ENCODE assay signal across 9 cellular contexts in the genomic region with DNA sequence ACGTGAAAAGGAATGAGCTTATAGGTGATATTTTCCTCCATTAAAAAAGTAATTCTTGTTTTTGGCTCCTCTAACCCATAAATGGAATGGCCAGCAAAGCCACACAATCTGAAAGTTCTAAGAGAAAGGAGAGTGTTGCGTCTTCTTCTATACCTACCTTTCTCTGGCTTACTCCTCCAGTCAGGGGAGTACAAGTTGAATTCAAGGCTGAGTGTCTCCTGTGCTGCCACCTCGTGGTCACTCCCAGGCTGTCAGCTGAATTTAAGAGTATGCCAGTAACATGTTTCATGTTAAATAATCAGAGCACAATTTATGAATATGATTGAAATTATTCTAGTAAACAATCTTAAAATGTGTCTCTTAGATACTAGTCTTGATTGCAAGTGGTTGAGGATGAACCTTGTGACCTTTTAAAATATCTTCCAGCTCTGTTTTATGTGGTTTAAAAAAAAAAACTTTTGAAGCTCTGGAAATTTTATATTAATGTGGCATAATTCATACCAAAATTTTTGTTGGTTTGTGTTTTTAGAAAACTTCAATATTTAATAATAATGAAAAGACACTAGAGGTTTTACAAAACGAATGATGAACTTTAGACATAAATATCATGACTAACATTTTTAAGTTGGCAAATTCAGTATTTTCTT. TPM values are rescaled to one million over a fixed set of nuclear protein-coding genes. Genes with fewer than 3 reads are reported as not detected.
DNase-seq lines count a peak whose midpoint lies in the region; ATAC-seq and TF ChIP-seq lines count a peak whose summit lies in the region.
"Had no signal": no experiment of that assay in that cellular context is flagged by ENCODE, and none has a peak within 500 bp of the region (broad histone marks: within the 10 kb centered on the region; RNA-seq: fewer than 3 reads in every experiment).

No MANE protein-coding gene starts in this region.

- H3K27me3 ChIP-seq in Panc1 (ENCODE audit: control insufficient read depth, insufficient read depth, low read length) (no peaks in the 10 kb centered on the region), neuronal stem cell (ENCODE audit: control insufficient read depth in 3 of 3, insufficient read depth in 3 of 3, low read depth in 1 of 3, low read length in 3 of 3) (no peaks in the 10 kb centered on the region)

- no peak overlapping the region for H2BK5ac ChIP-seq in neuronal stem cell (ENCODE audit: low read length)

- no peak overlapping the region for H2BK15ac ChIP-seq in neuronal stem cell (ENCODE audit: low read length)

- BruUV-seq in Panc1 (replicated peaks; lab: Mats Ljungman, UMichigan), result no TSS peak

- H2BK12ac ChIP-seq in neuronal stem cell (ENCODE audit: low read length), result no peak overlapping the region

- H3K4ac ChIP-seq in neuronal stem cell (ENCODE audit: low read length), result no peak overlapping the region

- H3K36me3 ChIP-seq in Panc1 (ENCODE audit: control insufficient read depth, insufficient read depth, low read length), result no peaks in the 10 kb centered on the region
- no peaks in the 10 kb centered on the region for H3K36me3 ChIP-seq in neuronal stem cell (replicated peaks in 1 of 2; ENCODE audit: control insufficient read depth in 2 of 2, insufficient read depth in 2 of 2, low read length in 2 of 2)

- H3K4me1 Mint-ChIP-seq in activated T-cell treated with anti-CD3 and anti-CD28 coated beads, Interleukin-2, amount 50 U/mL, for 4 hours (ENCODE audit: low read depth), result no peaks in the 10 kb centered on the region

- no peak overlapping the region for H4K91ac ChIP-seq in neuronal stem cell (ENCODE audit: low read depth, low read length, poor library complexity)

- peak; percentile 43 for DNase-seq in DMS153 treated with DMSO at 0.1 percent for 48 hours (lab: John Stamatoyannopoulos, UW; ENCODE audit: unreplicated experiment)
- DNase-seq in Panc1 (ENCODE audit: low read depth, low spot score), result peak; percentile 87
- DNase-seq in activated T-cell treated with anti-CD3 and anti-CD28 coated beads, Interleukin-2, amount 50 U/mL, for 4 hours, result peak; percentile 65
- peak; percentile 88 for DNase-seq in fibroblast of peridontal ligament (ENCODE audit: extremely low read depth)
- DNase-seq in neuronal stem cell (ENCODE audit: low spot score), result peak; percentile 58
- DNase-seq in substantia nigra (lab: John Stamatoyannopoulos, UW), result peak in 29 of 49 donors; percentile 1 to 59 (median 22)

- POLR2A ChIA-PET in Panc1 (lab: Charles Lee), result no interaction called here

- H2AFZ ChIP-seq in neuronal stem cell (ENCODE audit: low read length), result no peak overlapping the region

- no peak overlapping the region for H3K9ac ChIP-seq in neuronal stem cell (ENCODE audit: low read depth, low read length, poor library complexity)

- no peak overlapping the region for H3K14ac ChIP-seq in neuronal stem cell (ENCODE audit: low read length)

- TF ChIP-seq RAD21 in Ishikawa (IDR thresholded peaks at IDR 0.05; ENCODE audit: low read depth), result peak; percentile 83

- H3K4me2 ChIP-seq in neuronal stem cell (ENCODE audit: insufficient read depth, low read length, poor library complexity, severe bottlenecking), result no peak overlapping the region

- H3K4me1 ChIP-seq in Panc1 (ENCODE audit: control insufficient read depth, insufficient read depth, low read length) (no peaks in the 10 kb centered on the region), neuronal stem cell (ENCODE audit: control insufficient read depth in 2 of 2, insufficient read depth in 1 of 2, low read depth in 1 of 2, low read length in 2 of 2) (no peaks in the 10 kb centered on the region)

- in situ Hi-C loops in Panc1 (cut with HindIII; ENCODE audit: low pct_unique_long_range_greater_than_20kb, low sequenced_read_pairs), result no loop called here

- no peak for TF ChIP-seq EP300 in Ishikawa (IDR thresholded peaks at IDR 0.05; ENCODE audit: borderline replicate concordance)

- H3K27me3 Mint-ChIP-seq in activated T-cell treated with anti-CD3 and anti-CD28 coated beads, Interleukin-2, amount 50 U/mL, for 4 hours (ENCODE audit: low read depth), result no peaks in the 10 kb centered on the region

- H3K9me3 ChIP-seq in Panc1 (ENCODE audit: control insufficient read depth, insufficient read depth, low read depth, low read length), result no peaks in the 10 kb centered on the region
- no peaks in the 10 kb centered on the region for H3K9me3 ChIP-seq in neuronal stem cell (replicated peaks in 1 of 2; ENCODE audit: control insufficient read depth in 2 of 2, insufficient read depth in 1 of 2, low read depth in 1 of 2, low read length in 2 of 2)

- ATAC-seq in GM21576 (IDR thresholded peaks at IDR 0.05; ENCODE audit: unreplicated experiment) (peak; percentile 95), Panc1 (peak; percentile 95)
- peak; percentile 77 to 89 for ATAC-seq in activated T-cell treated with anti-CD3 and anti-CD28 coated beads, Interleukin-2, amount 50 U/mL, for 4 hours

- H3K27ac ChIP-seq in Panc1 (ENCODE audit: low read length) (no peak overlapping the region), neuronal stem cell (replicated peaks; ENCODE audit: low read length) (no peak overlapping the region), substantia nigra (ENCODE audit: low read depth, low read length, poor library complexity, severe bottlenecking) (no peak overlapping the region)
- H3K27ac ChIP-seq: epithelial cell of prostate had no signal

- H3K18ac ChIP-seq in neuronal stem cell (ENCODE audit: low read length), result no peak overlapping the region

- no peaks in the 10 kb centered on the region for H3K36me3 Mint-ChIP-seq in activated T-cell treated with anti-CD3 and anti-CD28 coated beads, Interleukin-2, amount 50 U/mL, for 4 hours (ENCODE audit: insufficient read depth)

- no peak overlapping the region for H4K8ac ChIP-seq in neuronal stem cell (ENCODE audit: low read depth, low read length)

- no peak overlapping the region for H2BK120ac ChIP-seq in neuronal stem cell (ENCODE audit: low read depth, low read length)

- H3K23ac ChIP-seq in neuronal stem cell (ENCODE audit: low read depth, low read length, poor library complexity), result no peak overlapping the region

- H3K4me3 Mint-ChIP-seq in activated T-cell treated with anti-CD3 and anti-CD28 coated beads, Interleukin-2, amount 50 U/mL, for 4 hours, result no peak overlapping the region

- H2AK5ac ChIP-seq in neuronal stem cell (ENCODE audit: low read depth, low read length), result no peak overlapping the region

- intact Hi-C loops in Panc1 (cut with micrococcal nuclease; ENCODE audit: unreplicated experiment), result loop anchor here (1.0 kb wide), 1 partner anchor 208 kb away; no protein-coding TSS in a partner anchor

- no peak overlapping the region for H3K4me3 ChIP-seq in Panc1 (ENCODE audit: low read depth in 2 of 2, low read length in 2 of 2)
- no peak overlapping the region for H3K4me3 ChIP-seq in neuronal stem cell (ENCODE audit: low read length in 2 of 2)

- CTCF ChIA-PET in Panc1 (lab: Charles Lee), result interaction anchor here (0.7 to 1.0 kb wide), 5 partner anchors 30 to 971 kb away, joined by 3 to 4 read pairs (median 3); no protein-coding TSS in a partner anchor

- TF ChIP-seq CTCF in Panc1 (IDR thresholded peaks at IDR 0.05), result peak; percentile 96

- no peaks in the 10 kb centered on the region for H3K79me1 ChIP-seq in neuronal stem cell (ENCODE audit: low read depth, low read length)

- no peaks in the 10 kb centered on the region for H3K9me3 Mint-ChIP-seq in activated T-cell treated with anti-CD3 and anti-CD28 coated beads, Interleukin-2, amount 50 U/mL, for 4 hours

- WGBS in neuronal stem cell (ENCODE audit: extremely low coverage in 2 of 2, insufficient read length in 2 of 2, insufficient replicate concordance in 1 of 2), 2 donors, result no CpG with 5 or more reads among the region's 4 CpGs

TF ChIP-seq in Ishikawa, 13 proteins besides CTCF, POLR2A, EP300 and RAD21 (continues in another document):
- TF ChIP-seq TEAD4 (IDR thresholded peaks at IDR 0.05), result no peak
- TF ChIP-seq NFIC (IDR thresholded peaks at IDR 0.05), result no peak
- no peak for TF ChIP-seq FOXM1 (IDR thresholded peaks at IDR 0.05; ENCODE audit: borderline replicate concordance, low read depth)
- no peak for TF ChIP-seq TAF1 (IDR thresholded peaks at IDR 0.05; ENCODE audit: low read depth)
- no peak for TF ChIP-seq CREB1 (IDR thresholded peaks at IDR 0.05; ENCODE audit: low read depth)
- no peak for TF ChIP-seq EGR1 (IDR thresholded peaks at IDR 0.05)
- TF ChIP-seq, protein P1, sequence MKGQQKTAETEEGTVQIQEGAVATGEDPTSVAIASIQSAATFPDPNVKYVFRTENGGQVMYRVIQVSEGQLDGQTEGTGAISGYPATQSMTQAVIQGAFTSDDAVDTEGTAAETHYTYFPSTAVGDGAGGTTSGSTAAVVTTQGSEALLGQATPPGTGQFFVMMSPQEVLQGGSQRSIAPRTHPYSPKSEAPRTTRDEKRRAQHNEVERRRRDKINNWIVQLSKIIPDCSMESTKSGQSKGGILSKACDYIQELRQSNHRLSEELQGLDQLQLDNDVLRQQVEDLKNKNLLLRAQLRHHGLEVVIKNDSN (IDR thresholded peaks at IDR 0.05), result no peak
- no peak for TF ChIP-seq YY1 (IDR thresholded peaks at IDR 0.05; ENCODE audit: low read depth)
- no peak for TF ChIP-seq TCF12 (IDR thresholded peaks at IDR 0.05; ENCODE audit: low read depth)
- TF ChIP-seq ZBTB7A (IDR thresholded peaks at IDR 0.05; ENCODE audit: low read depth), result no peak

RNA-seq across cellular contexts. Expression of gene PTHLH, which starts 31.7 kb away (rescaled TPM):
- total RNA-seq in Panc1 (2021; ENCODE audit: unreplicated experiment), result 2.2 TPM
- 4.6 TPM for polyA plus RNA-seq in Panc1 (2012; ENCODE audit: insufficient read length)
- total RNA-seq in activated T-cell treated with anti-CD3 and anti-CD28 coated beads, Interleukin-2, amount 50 U/mL, for 4 hours, result under 1 TPM; 0.11 to 0.33 (median 0.18) TPM
- polyA plus RNA-seq in neuronal stem cell (2013, experiment 1 of 2), result 0.13 TPM
- 0.10 TPM for polyA plus RNA-seq in neuronal stem cell (2013, experiment 2 of 2)

Comparison
In these comparisons a context has a peak if more than half of its experiments do, and no peak if none do; other contexts are left out.
1. DNase-seq: peak in every context shown above with its lines; median percentile 88 in fibroblast of peridontal ligament; 87 in Panc1; 65 in activated T-cell treated with anti-CD3 and anti-CD28 coated beads, Interleukin-2, amount 50 U/mL, for 4 hours; 58 in neuronal stem cell; 43 in DMS153 treated with DMSO at 0.1 percent for 48 hours; 22 in substantia nigra.